8 cellular contexts compared by ENCODE assay signal in genomic region chr5:76402880-76403712, GRCh38. TPM values are rescaled to one million over a fixed set of nuclear protein-coding genes. Genes with fewer than 3 reads are reported as not detected.
DNase-seq lines count a peak whose midpoint lies in the region; ATAC-seq and TF ChIP-seq lines count a peak whose summit lies in the region.

Gene IQGAP2, plus strand, starts transcription at chr5:76403285. Its CDS starts 261 bp downstream, at chr5:76403546.

- peak within 1 kb of the TSS; percentile 80 for H3K4me3 ChIP-seq in DOHH2 (ENCODE audit: low read length)
- H3K4me3 ChIP-seq in HUES64 (ENCODE audit: low read length) = peak within 1 kb of the TSS; percentile 89
- peak within 1 kb of the TSS; percentile 64; the same call in 1 of the 2 replicates for H3K4me3 ChIP-seq in iPS DF 6.9 (ENCODE audit: low read length)
- H3K4me3 ChIP-seq in skeletal muscle tissue (ENCODE audit: low read length in 3 of 3) = peak within 1 kb of the TSS; percentile 49 to 66 (median 54)

- H3K9ac ChIP-seq in HUES64 (ENCODE audit: low read depth, low read length) (peak within 1 kb of the TSS; percentile 82), skeletal muscle tissue (ENCODE audit: low read depth in 1 of 3, low read length in 3 of 3) (peak within 1 kb of the TSS in 2 of 3 donors; percentile 32 to 40)

- H3K9me3 ChIP-seq in DOHH2 (ENCODE audit: control insufficient read depth, insufficient read depth, low read length) (no peaks in the 10 kb centered on the region), HUES64 (ENCODE audit: insufficient read depth, low read depth, low read length) (no peaks in the 10 kb centered on the region), iPS DF 6.9 (ENCODE audit: control insufficient read depth, insufficient read depth, low read length) (no peaks in the 10 kb centered on the region), skeletal muscle tissue (ENCODE audit: control insufficient read depth in 3 of 3, low read length in 3 of 3) (no peaks in the 10 kb centered on the region)

- H3K27ac ChIP-seq in DOHH2 (ENCODE audit: low read depth, low read length) (peak within 1 kb of the TSS; percentile 94), HUES64 (ENCODE audit: low read depth, low read length) (peak within 1 kb of the TSS; percentile 64), iPS DF 6.9 (ENCODE audit: low read length) (no peak within 1 kb of the TSS), skeletal muscle tissue (ENCODE audit: low read depth, low read length) (peak within 1 kb of the TSS; percentile 73)

- H3K36me3 ChIP-seq in DOHH2 (ENCODE audit: control insufficient read depth, low read length) (peaks cover 12% of the 10 kb centered on the region), HUES64 (ENCODE audit: insufficient read depth, low read length) (no peaks in the 10 kb centered on the region), iPS DF 6.9 (ENCODE audit: control insufficient read depth, insufficient read depth, low read length) (no peaks in the 10 kb centered on the region), skeletal muscle tissue (ENCODE audit: control insufficient read depth in 3 of 3, insufficient read depth in 3 of 3, low read length in 3 of 3) (no peaks in the 10 kb centered on the region)

- H3K4me1 ChIP-seq in DOHH2 (ENCODE audit: control insufficient read depth, low read length) (peaks cover 68% of the 10 kb centered on the region), HUES64 (ENCODE audit: insufficient read depth, low read length) (peaks cover 23% of the 10 kb centered on the region), iPS DF 6.9 (ENCODE audit: control insufficient read depth, insufficient read depth, low read length) (peaks cover 7% of the 10 kb centered on the region; the same call in 1 of the 2 replicates), skeletal muscle tissue (ENCODE audit: control insufficient read depth in 3 of 3, insufficient read depth in 3 of 3, low read length in 3 of 3) (peaks cover 0 to 6% (median 3%) of the 10 kb centered on the region in 3 donors)

- no peaks in the 10 kb centered on the region for H3K27me3 ChIP-seq in DOHH2 (ENCODE audit: control insufficient read depth, low read length)
- H3K27me3 ChIP-seq in HUES64 (ENCODE audit: insufficient read depth, low read length) = no peaks in the 10 kb centered on the region
- no peaks in the 10 kb centered on the region for H3K27me3 ChIP-seq in iPS DF 6.9 (ENCODE audit: control insufficient read depth, insufficient read depth, low read length)
- peaks cover 9 to 19% (median 9%) of the 10 kb centered on the region in 3 donors for H3K27me3 ChIP-seq in skeletal muscle tissue (ENCODE audit: control insufficient read depth in 3 of 3, insufficient read depth in 3 of 3, low read length in 3 of 3)

- DNase-seq in T-helper 2 cell (peak; percentile 62 to 94 (median 73)), anterior cingulate cortex (lab: John Stamatoyannopoulos, UW) (peak in 42 of 58 donors; percentile 3 to 67 (median 18)), iPS DF 6.9 (ENCODE audit: low read depth, low spot score) (peak; percentile 43), NCI-H345 (lab: John Stamatoyannopoulos, UW) (no peak)

- WGBS in HUES64 = under 1% methylated on average over 89 of the region's 89 CpGs
- WGBS in iPS DF 6.9 (ENCODE audit: insufficient coverage, insufficient read length) = no CpG with 5 or more reads among the region's 89 CpGs

- ATAC-seq in GM21515 (IDR thresholded peaks at IDR 0.05; ENCODE audit: unreplicated experiment) = peak; percentile 61

- peak; percentile 79 for TF ChIP-seq CTCF in DOHH2 (IDR thresholded peaks at IDR 0.05; ENCODE audit: low read depth, low read length, poor library complexity, severe bottlenecking)

- peaks cover 47% of the 10 kb centered on the region for H3K79me2 ChIP-seq in DOHH2 (ENCODE audit: control insufficient read depth, low read length)

- peaks cover 35% of the 10 kb centered on the region for H3F3A ChIP-seq in DOHH2 (ENCODE audit: control insufficient read depth, insufficient read depth)

- no peaks in the 10 kb centered on the region for H4K20me1 ChIP-seq in DOHH2 (ENCODE audit: control insufficient read depth, insufficient read depth, low read depth, low read length)

- H3K4me2 ChIP-seq in DOHH2 (ENCODE audit: low read length) = peak within 1 kb of the TSS; percentile 95

- no peaks in the 10 kb centered on the region for H3K9me2 ChIP-seq in DOHH2 (replicated peaks; ENCODE audit: control insufficient read depth, low read length)

RNA-seq across cellular contexts. Expression of gene IQGAP2, which starts in this region (rescaled TPM):
- polyA plus RNA-seq in HUES64 (2013, experiment 1 of 2) = 32.6 TPM
- polyA plus RNA-seq in HUES64 (2013, experiment 2 of 2) = 37.0 TPM
- total RNA-seq in skeletal muscle tissue = 11.5 TPM
